ENCODE assay signal across 18 cellular contexts in genomic region chr19:2199861-2200623, GRCh38. TPM values are rescaled to one million over a fixed set of nuclear protein-coding genes. Genes with fewer than 3 reads are reported as not detected.
DNase-seq lines count a peak whose midpoint lies in the region; ATAC-seq, FAIRE-seq and TF ChIP-seq lines count a peak whose summit lies in the region.
"Had no signal": no experiment of that assay in that cellular context is flagged by ENCODE, and none has a peak within 500 bp of the region (broad histone marks: within the 10 kb centered on the region; RNA-seq: fewer than 3 reads in every experiment).

No MANE protein-coding gene starts in this region.

- H2BK20ac ChIP-seq in H1 (ENCODE audit: low read length) = no peak overlapping the region

- H3K4me1 Mint-ChIP-seq in GM23338 (peaks cover 6% of the 10 kb centered on the region; the same call in 1 of the 3 replicates), mesothelial cell of epicardium (no peaks in the 10 kb centered on the region)
- H3K4me1 Mint-ChIP-seq in stimulated activated naive B cell treated with anti-CD40 and anti-IgM and Interleukin-4, amounts not matched to agents 10 μg/mL and 1 μg/mL and 100 μg/mL, for 72 hours = peaks cover 25 to 27% of the 10 kb centered on the region in 2 donors
- peaks cover 38% of the 10 kb centered on the region for H3K4me1 Mint-ChIP-seq in stimulated activated effector memory CD8-positive, alpha-beta T cell treated with anti-CD3 and anti-CD28 coated beads, Interleukin-12 subunit alpha, Interleukin-12 subunit beta, amount 100 ng/mL, for 72 hours
- H3K4me1 Mint-ChIP-seq: CD14-positive monocyte had no signal

- H3K4ac ChIP-seq in H1 (replicated peaks; ENCODE audit: insufficient read length, low read depth, low read length) = no peak overlapping the region

- TF ChIP-seq POLR2A in H1 (IDR thresholded peaks at IDR 0.05; ENCODE audit: control extremely low read depth in 1 of 2, low read depth in 2 of 2, low read length in 2 of 2) = no peak

- H3K36me3 ChIP-seq in GM23338 (ENCODE audit: insufficient read depth) (no peaks in the 10 kb centered on the region; the same call in 1 of the 2 replicates), H1 (ENCODE audit: control insufficient read depth in 2 of 4, insufficient read depth in 4 of 4, low read length in 3 of 4) (peaks cover 0 to 15% (median 0%) of the 10 kb centered on the region in 4 experiments; a peak in 3 of 8 replicates)

- H3K23ac ChIP-seq in H1 (ENCODE audit: insufficient read length) = no peak overlapping the region

- H3K9ac ChIP-seq in H1 (replicated peaks in 1 of 4; ENCODE audit: extremely low read depth in 1 of 4, low read depth in 3 of 4, low read length in 3 of 4) = no peak overlapping the region

- WGBS in H1 (ENCODE audit: extremely low coverage in 1 of 2, insufficient coverage in 1 of 2, insufficient read length in 1 of 2, insufficient replicate concordance in 2 of 2, low coverage in 1 of 2, low lambda C conversion rate in 2 of 2, missing lambda C conversion rate in 1 of 2), 2 experiments = 97% methylated on average over 26 of the region's 37 CpGs; no CpG with 5 or more reads in 1 of the 2 experiments

- H3K4me2 ChIP-seq in GM23338 = no peak overlapping the region
- no peak overlapping the region for H3K4me2 ChIP-seq in H1 (ENCODE audit: insufficient read depth in 1 of 2, low read depth in 2 of 2, low read length in 2 of 2)
- H3K4me2 ChIP-seq: A549 had no signal

- no peak for TF ChIP-seq RAD21 in H1 (IDR thresholded peaks at IDR 0.05 in 1 of 2, conservative IDR thresholded peaks at IDR 0.05 in 1 of 2; ENCODE audit: low read depth in 2 of 2, low read length in 2 of 2)

- H3K23me2 ChIP-seq in H1 (ENCODE audit: low read depth, low read length) = no peaks in the 10 kb centered on the region

- POLR2A ChIA-PET in RWPE1 (lab: Yijun Ruan, JAX; ENCODE audit: low non-redundant PET) (no interaction called here), H1 (lab: Charles Lee; ENCODE audit: partially characterized antibody) (interaction anchor here (0.6 to 1.4 kb wide), 8 partner anchors 15 to 549 kb away, joined by 3 to 5 read pairs (median 4); partner anchors contain the start of gene PLEKHJ1)

- H2AFZ ChIP-seq in GM23338 (no peak overlapping the region), H1 (ENCODE audit: low read length) (no peak overlapping the region)

- CTCF ChIA-PET in RWPE1 (lab: Yijun Ruan, JAX) (interaction anchor here (0.7 kb wide), 1 partner anchor 17 kb away, joined by 3 read pairs; no protein-coding TSS in a partner anchor), H1 (lab: Charles Lee; ENCODE audit: partially characterized antibody) (interaction anchor here (0.6 to 5.1 kb wide), 29 partner anchors 9 to 270 kb away, joined by 3 to 50 read pairs (median 5); partner anchors contain the start of gene AP3D1)

- no peak overlapping the region for H3K56ac ChIP-seq in H1 (replicated peaks; ENCODE audit: insufficient read length, low read depth, low read length)

- H2BK5ac ChIP-seq in H1 (ENCODE audit: low read depth, low read length) = peak overlapping the region; percentile 66; the same call in 1 of the 2 replicates

- H3K79me2 ChIP-seq in GM23338 (replicated peaks; ENCODE audit: insufficient read depth) (peaks cover 30% of the 10 kb centered on the region), H1 (ENCODE audit: control insufficient read depth in 1 of 2, insufficient read depth in 2 of 2, low read length in 2 of 2) (peaks cover 0 to 24% of the 10 kb centered on the region in 2 experiments; a peak in 2 of 4 replicates)

- peak overlapping the region; percentile 74; the same call in 1 of the 2 replicates for H3K27ac ChIP-seq in GM23338 (ENCODE audit: low read depth)
- peak overlapping the region; percentile 20 for H3K27ac ChIP-seq in RWPE1
- no peak overlapping the region; the same call in 1 of the 2 replicates for H3K27ac ChIP-seq in H1 (ENCODE audit: low read depth, low read length)
- H3K27ac ChIP-seq: A549 had no signal

- peak overlapping the region; percentile 28; the same call in 1 of the 2 replicates for H4K8ac ChIP-seq in H1 (ENCODE audit: extremely low read depth, insufficient read depth, low read length)

- no peak overlapping the region for H3K14ac ChIP-seq in H1 (ENCODE audit: insufficient read length)

- H3K4me1 ChIP-seq in GM23338 (ENCODE audit: insufficient read depth) (no peaks in the 10 kb centered on the region), H1 (replicated peaks in 1 of 4; ENCODE audit: control insufficient read depth in 3 of 4, insufficient read depth in 4 of 4, low read length in 3 of 4) (no peaks in the 10 kb centered on the region)
- H3K4me1 ChIP-seq: A549, BE2C, Caco-2 had no signal

- H3F3A ChIP-seq in GM23338 (replicated peaks; ENCODE audit: low read depth) = 0 out of 2 replicates have a peak, but pooled peaks cover 6% of the 10 kb centered on the region

- 0 out of 2 replicates have a peak overlapping the region, but pooled peaks have one; percentile 60 for H2BK12ac ChIP-seq in H1 (ENCODE audit: low read depth, low read length)

- no peak overlapping the region for H4K5ac ChIP-seq in H1 (ENCODE audit: insufficient read length, low read depth, low read length)

- no peak overlapping the region for H2BK15ac ChIP-seq in H1 (ENCODE audit: low read length)

- TF ChIP-seq CTCF in GM23338 (conservative IDR thresholded peaks at IDR 0.05; ENCODE audit: low read depth in 2 of 2) = no peak
- TF ChIP-seq CTCF in RWPE1 (conservative IDR thresholded peaks at IDR 0.05; ENCODE audit: low read depth) = no peak
- TF ChIP-seq CTCF in H1 (IDR thresholded peaks at IDR 0.05; ENCODE audit: control extremely low read depth in 1 of 3, insufficient read depth in 1 of 3, low read depth in 1 of 3, low read length in 3 of 3) = no peak
- TF ChIP-seq CTCF in mesothelial cell of epicardium (IDR thresholded peaks at IDR 0.05; ENCODE audit: unreplicated experiment) = no peak

- H4K20me1 ChIP-seq in GM23338 (replicated peaks; ENCODE audit: insufficient read depth) (no peaks in the 10 kb centered on the region; the same call in 1 of the 2 replicates), H1 (replicated peaks in 1 of 2; ENCODE audit: control insufficient read depth in 1 of 2, insufficient read depth in 2 of 2, low read length in 2 of 2) (peaks cover 10 to 28% of the 10 kb centered on the region in 2 experiments)

- peaks cover 16% of the 10 kb centered on the region; the same call in 1 of the 2 replicates for H3K79me1 ChIP-seq in H1 (ENCODE audit: low read depth, low read length)

- DNase-seq in GM23338 (ENCODE audit: low spot score) (no peak), RWPE1 (ENCODE audit: low spot score) (no peak), H1 (ENCODE audit: low read depth in 1 of 2, low spot score in 2 of 2) (no peak), mesothelial cell of epicardium (ENCODE audit: low spot score in 2 of 2, unreplicated experiment in 2 of 2) (no peak), COLO829 (ENCODE audit: low spot score) (no peak)
- no peak for DNase-seq in stimulated activated naive B cell treated with anti-CD40 and anti-IgM and Interleukin-4, amounts not matched to agents 10 μg/mL and 1 μg/mL and 100 μg/mL, for 72 hours
- DNase-seq in stimulated activated effector memory CD8-positive, alpha-beta T cell treated with anti-CD3 and anti-CD28 coated beads, Interleukin-12 subunit alpha, Interleukin-12 subunit beta, amount 100 ng/mL, for 72 hours (ENCODE audit: low spot score in 2 of 2) = no peak
- DNase-seq: Caco-2; CD8-positive, alpha-beta T cell; DND-41; GDM1 had no signal

- H3K36me3 Mint-ChIP-seq in GM23338 (ENCODE audit: low read depth) (peaks cover 25% of the 10 kb centered on the region), mesothelial cell of epicardium (peaks cover 19% of the 10 kb centered on the region)
- H3K36me3 Mint-ChIP-seq in stimulated activated naive B cell treated with anti-CD40 and anti-IgM and Interleukin-4, amounts not matched to agents 10 μg/mL and 1 μg/mL and 100 μg/mL, for 72 hours = peaks cover 52 to 56% of the 10 kb centered on the region in 2 donors
- peaks cover 87% of the 10 kb centered on the region for H3K36me3 Mint-ChIP-seq in stimulated activated effector memory CD8-positive, alpha-beta T cell treated with anti-CD3 and anti-CD28 coated beads, Interleukin-12 subunit alpha, Interleukin-12 subunit beta, amount 100 ng/mL, for 72 hours

- no peak for FAIRE-seq in H1 (lab: Jason Lieb, UNC)
- FAIRE-seq: A549, GM12892, H54, HTR-8/SVneo had no signal

- peaks cover 5% of the 10 kb centered on the region for H3K27me3 Mint-ChIP-seq in GM23338 (ENCODE audit: insufficient read depth, low read depth, poor library complexity)
- no peaks in the 10 kb centered on the region for H3K27me3 Mint-ChIP-seq in stimulated activated naive B cell treated with anti-CD40 and anti-IgM and Interleukin-4, amounts not matched to agents 10 μg/mL and 1 μg/mL and 100 μg/mL, for 72 hours
- no peaks in the 10 kb centered on the region for H3K27me3 Mint-ChIP-seq in mesothelial cell of epicardium (ENCODE audit: low read depth)

- H3K9me3 Mint-ChIP-seq in GM23338 (no peaks in the 10 kb centered on the region; the same call in 2 of the 3 replicates), mesothelial cell of epicardium (no peaks in the 10 kb centered on the region)
- no peaks in the 10 kb centered on the region for H3K9me3 Mint-ChIP-seq in stimulated activated naive B cell treated with anti-CD40 and anti-IgM and Interleukin-4, amounts not matched to agents 10 μg/mL and 1 μg/mL and 100 μg/mL, for 72 hours
- H3K9me3 Mint-ChIP-seq in stimulated activated effector memory CD8-positive, alpha-beta T cell treated with anti-CD3 and anti-CD28 coated beads, Interleukin-12 subunit alpha, Interleukin-12 subunit beta, amount 100 ng/mL, for 72 hours = no peaks in the 10 kb centered on the region
- H3K9me3 Mint-ChIP-seq: CD14-positive monocyte; CD8-positive, alpha-beta T cell had no signal

- no peaks in the 10 kb centered on the region for H3K9me2 ChIP-seq in GM23338 (ENCODE audit: insufficient read depth)

- no peak overlapping the region; the same call in 1 of the 2 replicates for H3K27ac Mint-ChIP-seq in GM23338
- H3K27ac Mint-ChIP-seq in stimulated activated naive B cell treated with anti-CD40 and anti-IgM and Interleukin-4, amounts not matched to agents 10 μg/mL and 1 μg/mL and 100 μg/mL, for 72 hours = peak overlapping the region; percentile 47
- no peak overlapping the region for H3K27ac Mint-ChIP-seq in stimulated activated effector memory CD8-positive, alpha-beta T cell treated with anti-CD3 and anti-CD28 coated beads, Interleukin-12 subunit alpha, Interleukin-12 subunit beta, amount 100 ng/mL, for 72 hours
- no peak overlapping the region for H3K27ac Mint-ChIP-seq in mesothelial cell of epicardium
- H3K27ac Mint-ChIP-seq: CD8-positive, alpha-beta T cell had no signal

- no peak overlapping the region for H4K91ac ChIP-seq in H1 (replicated peaks; ENCODE audit: insufficient read length, low read length)

- no peaks in the 10 kb centered on the region for H3K27me3 ChIP-seq in GM23338 (ENCODE audit: insufficient read depth)
- H3K27me3 ChIP-seq in H1 (replicated peaks in 1 of 4; ENCODE audit: control insufficient read depth in 3 of 4, extremely low read depth in 1 of 4, insufficient read depth in 3 of 4, low read length in 3 of 4) = no peaks in the 10 kb centered on the region
- H3K27me3 ChIP-seq: BE2C had no signal

- peak overlapping the region; percentile 96; the same call in 1 of the 2 replicates for H2AK5ac ChIP-seq in H1 (ENCODE audit: low read depth, low read length)

- H3K4me3 Mint-ChIP-seq in GM23338 (no peak overlapping the region), mesothelial cell of epicardium (no peak overlapping the region)
- no peak overlapping the region for H3K4me3 Mint-ChIP-seq in stimulated activated naive B cell treated with anti-CD40 and anti-IgM and Interleukin-4, amounts not matched to agents 10 μg/mL and 1 μg/mL and 100 μg/mL, for 72 hours
- no peak overlapping the region for H3K4me3 Mint-ChIP-seq in stimulated activated effector memory CD8-positive, alpha-beta T cell treated with anti-CD3 and anti-CD28 coated beads, Interleukin-12 subunit alpha, Interleukin-12 subunit beta, amount 100 ng/mL, for 72 hours
- H3K4me3 Mint-ChIP-seq: CD14-positive monocyte; CD8-positive, alpha-beta T cell had no signal

- TF ChIP-seq EP300 in H1 (IDR thresholded peaks at IDR 0.05; ENCODE audit: borderline replicate concordance in 1 of 2, low read depth in 2 of 2, low read length in 2 of 2) = no peak

- H2BK120ac ChIP-seq in H1 (replicated peaks; ENCODE audit: low read depth, low read length) = no peak overlapping the region

- H3K4me3 ChIP-seq in GM23338 (no peak overlapping the region), H1 (ENCODE audit: extremely low read depth in 1 of 4, insufficient read depth in 2 of 4, low read depth in 3 of 4, low read length in 4 of 4) (no peak overlapping the region)
- H3K4me3 ChIP-seq: A549 had no signal

- no peak for ATAC-seq in GM23338
- no peak for ATAC-seq in stimulated activated naive B cell treated with anti-CD40 and anti-IgM and Interleukin-4, amounts not matched to agents 10 μg/mL and 1 μg/mL and 100 μg/mL, for 72 hours (replicated peaks)
- ATAC-seq in stimulated activated effector memory CD8-positive, alpha-beta T cell treated with anti-CD3 and anti-CD28 coated beads, Interleukin-12 subunit alpha, Interleukin-12 subunit beta, amount 100 ng/mL, for 72 hours = no peak
- ATAC-seq: CD8-positive, alpha-beta T cell had no signal

- no peak overlapping the region for H3K18ac ChIP-seq in H1 (ENCODE audit: extremely low read depth, low read length)

- peaks cover 4% of the 10 kb centered on the region in 2 experiments; a peak in 2 of 4 replicates for H3K9me3 ChIP-seq in H1 (ENCODE audit: insufficient read depth in 2 of 2, low read depth in 1 of 2, low read length in 1 of 2)
- H3K9me3 ChIP-seq: A549, BE2C, Caco-2 had no signal

RNA-seq across cellular contexts. Expression of gene PLEKHJ1, which starts 36.1 kb away (rescaled TPM):
- 175 and 210 TPM in 2 replicates for total RNA-seq in GM23338 (2014; rRNA removed; shearing (Covaris generic))
- polyA plus RNA-seq in GM23338 (2016; fragmentation: Nextera tagmentation; extraction: Ambion mirVana) = 142 and 146 TPM in 2 replicates
- total RNA-seq in H1 (2021; fragmentation: NEBNext Ultra II Directional; extraction: Animal tissue kit (Norgen Biotek cat#: 25700)) = 135 TPM in 2 replicates
- 187 and 235 TPM in 2 replicates for polyA plus RNA-seq in H1 (2011; rRNA removed)
- polyA plus RNA-seq in H1 (2011; cell fraction: cytosol; rRNA removed) = 217 TPM
- 175 TPM for polyA plus RNA-seq in H1 (2011; cell fraction: nucleus; rRNA removed)
- polyA plus RNA-seq in H1 (2012, experiment 1 of 2) = 118 to 165 TPM (median 146 TPM) in 4 replicates
- polyA plus RNA-seq in H1 (2012, experiment 2 of 2) = 185 TPM
- 108 TPM for polyA plus RNA-seq in H1 (2013, experiment 1 of 2)
- 117 TPM for polyA plus RNA-seq in H1 (2013, experiment 2 of 2)
- polyA minus RNA-seq in H1 (2011; rRNA and poly(A)+ RNA removed) = 29.0 and 35.2 TPM in 2 replicates
- polyA minus RNA-seq in H1 (2011; cell fraction: cytosol; rRNA and poly(A)+ RNA removed) = 43.3 TPM
- 40.6 TPM for polyA minus RNA-seq in H1 (2011; cell fraction: nucleus; rRNA and poly(A)+ RNA removed)
- 73.4 to 75.6 TPM (median 73.8 TPM) in 3 replicates for total RNA-seq in mesothelial cell of epicardium

RNA-seq across cellular contexts. Expression of gene DOT1L, which starts 36.3 kb away (rescaled TPM):
- 23.4 and 40.6 TPM in 2 replicates for total RNA-seq in GM23338 (2014; rRNA removed; shearing (Covaris generic))
- polyA plus RNA-seq in GM23338 (2016; fragmentation: Nextera tagmentation; extraction: Ambion mirVana) (25.5 and 31.0 TPM in 2 replicates), H1 (2011; rRNA removed) (17.5 and 39.8 TPM in 2 replicates)
- 74.8 and 76.3 TPM in 2 replicates for total RNA-seq in H1 (2021; fragmentation: NEBNext Ultra II Directional; extraction: Animal tissue kit (Norgen Biotek cat#: 25700))
- polyA plus RNA-seq in H1 (2011; cell fraction: cytosol; rRNA removed) = 28.6 TPM
- polyA plus RNA-seq in H1 (2011; cell fraction: nucleus; rRNA removed) = 232 TPM
- polyA plus RNA-seq in H1 (2012, experiment 1 of 2) = 37.0 to 51.6 TPM (median 48.5 TPM) in 4 replicates
- polyA plus RNA-seq in H1 (2012, experiment 2 of 2) = 26.6 TPM
- 36.4 TPM for polyA plus RNA-seq in H1 (2013, experiment 1 of 2)
- 32.3 TPM for polyA plus RNA-seq in H1 (2013, experiment 2 of 2)
- 16.0 and 21.9 TPM in 2 replicates for polyA minus RNA-seq in H1 (2011; rRNA and poly(A)+ RNA removed)
- polyA minus RNA-seq in H1 (2011; cell fraction: cytosol; rRNA and poly(A)+ RNA removed) = 24.8 TPM
- 49.1 TPM for polyA minus RNA-seq in H1 (2011; cell fraction: nucleus; rRNA and poly(A)+ RNA removed)
- total RNA-seq in mesothelial cell of epicardium = 54.1 to 59.1 TPM (median 58.2 TPM) in 3 replicates

RNA-seq across cellular contexts. Expression of gene SF3A2, which starts 36.6 kb away (rescaled TPM):
- 79.1 and 128 TPM in 2 replicates for total RNA-seq in GM23338 (2014; rRNA removed; shearing (Covaris generic))
- polyA plus RNA-seq in GM23338 (2016; fragmentation: Nextera tagmentation; extraction: Ambion mirVana) (67.7 and 76.0 TPM in 2 replicates), H1 (2011; rRNA removed) (15.3 and 31.2 TPM in 2 replicates)
- 142 and 146 TPM in 2 replicates for total RNA-seq in H1 (2021; fragmentation: NEBNext Ultra II Directional; extraction: Animal tissue kit (Norgen Biotek cat#: 25700))
- polyA plus RNA-seq in H1 (2011; cell fraction: cytosol; rRNA removed) = 22.1 TPM
- 171 TPM for polyA plus RNA-seq in H1 (2011; cell fraction: nucleus; rRNA removed)
- polyA plus RNA-seq in H1 (2012, experiment 1 of 2) = 97.0 to 157 TPM (median 147 TPM) in 4 replicates
- 117 TPM for polyA plus RNA-seq in H1 (2012, experiment 2 of 2)
- 109 TPM for polyA plus RNA-seq in H1 (2013, experiment 1 of 2)
- 101 TPM for polyA plus RNA-seq in H1 (2013, experiment 2 of 2)
- 18.4 and 22.8 TPM in 2 replicates for polyA minus RNA-seq in H1 (2011; rRNA and poly(A)+ RNA removed)
- 64.4 TPM for polyA minus RNA-seq in H1 (2011; cell fraction: cytosol; rRNA and poly(A)+ RNA removed)
- polyA minus RNA-seq in H1 (2011; cell fraction: nucleus; rRNA and poly(A)+ RNA removed) = 112 TPM
- 142 to 156 TPM (median 146 TPM) in 3 replicates for total RNA-seq in mesothelial cell of epicardium

RNA-seq across cellular contexts. Expression of gene AP3D1, which starts 48.7 kb away (rescaled TPM):
- total RNA-seq in GM23338 (2014; rRNA removed; shearing (Covaris generic)) = 205 and 236 TPM in 2 replicates
- polyA plus RNA-seq in GM23338 (2016; fragmentation: Nextera tagmentation; extraction: Ambion mirVana) (101 and 117 TPM in 2 replicates), H1 (2011; rRNA removed) (161 and 227 TPM in 2 replicates)
- total RNA-seq in H1 (2021; fragmentation: NEBNext Ultra II Directional; extraction: Animal tissue kit (Norgen Biotek cat#: 25700)) = 174 and 184 TPM in 2 replicates
- 140 TPM for polyA plus RNA-seq in H1 (2011; cell fraction: cytosol; rRNA removed)
- polyA plus RNA-seq in H1 (2011; cell fraction: nucleus; rRNA removed) = 430 TPM
- 183 to 246 TPM (median 225 TPM) in 4 replicates for polyA plus RNA-seq in H1 (2012, experiment 1 of 2)
- polyA plus RNA-seq in H1 (2012, experiment 2 of 2) = 177 TPM
- polyA plus RNA-seq in H1 (2013, experiment 1 of 2) = 94.5 TPM
- 89.2 TPM for polyA plus RNA-seq in H1 (2013, experiment 2 of 2)
- 225 and 237 TPM in 2 replicates for polyA minus RNA-seq in H1 (2011; rRNA and poly(A)+ RNA removed)
- 139 TPM for polyA minus RNA-seq in H1 (2011; cell fraction: cytosol; rRNA and poly(A)+ RNA removed)
- 125 TPM for polyA minus RNA-seq in H1 (2011; cell fraction: nucleus; rRNA and poly(A)+ RNA removed)
- 107 to 116 TPM (median 115 TPM) in 3 replicates for total RNA-seq in mesothelial cell of epicardium

RNA-seq across cellular contexts. Expression of gene AMH, which starts 49.1 kb away (rescaled TPM):
- 2.6 and 6.8 TPM in 2 replicates for total RNA-seq in GM23338 (2014; rRNA removed; shearing (Covaris generic))
- polyA plus RNA-seq in GM23338 (2016; fragmentation: Nextera tagmentation; extraction: Ambion mirVana) = 1.4 and 1.9 TPM in 2 replicates
- total RNA-seq in H1 (2021; fragmentation: NEBNext Ultra II Directional; extraction: Animal tissue kit (Norgen Biotek cat#: 25700)) = 13.0 and 15.4 TPM in 2 replicates
- 10.5 and 19.3 TPM in 2 replicates for polyA plus RNA-seq in H1 (2011; rRNA removed)
- polyA plus RNA-seq in H1 (2011; cell fraction: cytosol; rRNA removed) = 10.1 TPM
- polyA plus RNA-seq in H1 (2011; cell fraction: nucleus; rRNA removed) = 104 TPM
- 12.7 to 23.7 TPM (median 18.4 TPM) in 4 replicates for polyA plus RNA-seq in H1 (2012, experiment 1 of 2)
- 9.0 TPM for polyA plus RNA-seq in H1 (2012, experiment 2 of 2)
- polyA plus RNA-seq in H1 (2013, experiment 1 of 2) = 6.7 TPM
- 5.6 TPM for polyA plus RNA-seq in H1 (2013, experiment 2 of 2)
- polyA minus RNA-seq in H1 (2011; rRNA and poly(A)+ RNA removed) = 0.46 and 0.63 TPM in 2 replicates
- 3.1 TPM for polyA minus RNA-seq in H1 (2011; cell fraction: cytosol; rRNA and poly(A)+ RNA removed)
- polyA minus RNA-seq in H1 (2011; cell fraction: nucleus; rRNA and poly(A)+ RNA removed) = 13.1 TPM
- 42.4 to 50.1 TPM (median 44.5 TPM) in 3 replicates for total RNA-seq in mesothelial cell of epicardium
- polyA plus RNA-seq: AG04450, CD14-positive monocyte had no signal
